ENCODE assay signal across 9 cellular contexts in the genomic region with DNA sequence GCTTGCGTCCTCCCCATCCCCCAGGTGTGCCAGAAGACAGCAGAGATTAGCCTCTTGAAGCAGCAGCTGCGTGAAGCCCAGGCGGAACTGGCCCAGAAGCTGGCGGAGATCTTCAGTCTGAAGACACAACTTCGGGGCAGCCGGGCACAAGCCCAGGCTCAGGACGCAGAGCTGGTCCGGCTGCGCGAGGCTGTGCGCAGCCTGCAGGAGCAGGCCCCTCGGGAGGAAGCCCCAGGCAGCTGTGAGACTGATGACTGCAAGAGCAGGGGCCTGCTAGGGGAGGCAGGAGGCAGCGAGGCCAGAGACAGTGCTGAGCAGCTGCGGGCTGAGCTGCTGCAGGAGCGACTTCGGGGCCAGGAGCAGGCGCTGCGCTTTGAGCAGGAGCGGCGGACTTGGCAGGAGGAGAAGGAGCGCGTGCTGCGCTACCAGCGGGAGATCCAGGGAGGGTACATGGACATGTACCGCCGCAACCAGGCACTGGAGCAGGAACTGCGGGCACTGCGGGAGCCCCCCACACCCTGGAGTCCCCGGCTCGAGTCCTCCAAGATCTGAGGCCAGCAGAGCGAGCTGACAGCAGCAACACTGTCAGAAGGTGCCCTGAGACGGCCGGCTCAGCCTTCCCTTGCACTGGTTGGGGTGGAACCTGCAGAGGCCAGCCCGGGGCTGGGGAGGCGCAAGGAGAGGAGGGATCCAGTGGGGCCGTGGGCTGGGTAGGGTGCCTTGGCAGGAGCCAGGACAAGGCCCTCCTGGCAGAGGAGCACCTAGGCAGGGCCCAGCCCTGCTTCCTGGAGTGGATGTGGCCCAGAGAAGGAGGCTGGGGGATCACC. TPM values are rescaled to one million over a fixed set of nuclear protein-coding genes. Genes with fewer than 3 reads are reported as not detected.
DNase-seq lines count a peak whose midpoint lies in the region; ATAC-seq and TF ChIP-seq lines count a peak whose summit lies in the region.
"Had no signal": no experiment of that assay in that cellular context is flagged by ENCODE, and none has a peak within 500 bp of the region (broad histone marks: within the 10 kb centered on the region; RNA-seq: fewer than 3 reads in every experiment).

No MANE protein-coding gene starts in this region.

- H3K27me3 ChIP-seq in gastroesophageal sphincter (peaks cover 37% of the 10 kb centered on the region), transverse colon (peaks cover 13% of the 10 kb centered on the region), esophagus squamous epithelium (peaks cover 0 to 16% (median 0%) of the 10 kb centered on the region in 4 donors), upper lobe of right lung (peaks cover 11% of the 10 kb centered on the region)

- H3K4me1 ChIP-seq in gastroesophageal sphincter = peaks cover 0 to 51% (median 16%) of the 10 kb centered on the region in 3 donors
- peaks cover 11 to 31% (median 15%) of the 10 kb centered on the region in 4 donors for H3K4me1 ChIP-seq in transverse colon
- H3K4me1 ChIP-seq in esophagus squamous epithelium = peaks cover 26 to 100% (median 43%) of the 10 kb centered on the region in 3 donors
- peaks cover 3% of the 10 kb centered on the region for H3K4me1 ChIP-seq in upper lobe of right lung

- TF ChIP-seq CTCF in gastroesophageal sphincter (IDR thresholded peaks at IDR 0.05) (no peak), transverse colon (IDR thresholded peaks at IDR 0.05) (no peak), esophagus squamous epithelium (IDR thresholded peaks at IDR 0.05) (no peak), upper lobe of right lung (IDR thresholded peaks at IDR 0.05) (no peak)

- 90% methylated on average over 6 of the region's 36 CpGs; no CpG with 5 or more reads in 1 of the 2 donors for WGBS in gastroesophageal sphincter (ENCODE audit: low coverage in 1 of 2), 2 donors
- WGBS in transverse colon (ENCODE audit: low coverage in 1 of 2), 2 donors = 75% methylated on average over 31 of the region's 36 CpGs; no CpG with 5 or more reads in 1 of the 2 donors
- WGBS in esophagus squamous epithelium, 2 donors = 95% methylated on average over 21 of the region's 36 CpGs; no CpG with 5 or more reads in 1 of the 2 donors

- intact Hi-C loops in Right ventricle myocardium superior (cut with DNase I) = no loop called here
- intact Hi-C loops in cardiac septum (cut with DNase I) = no loop called here
- intact Hi-C loops in transverse colon (cut with DNase I; ENCODE audit: low total_unique reads) = no loop called here
- intact Hi-C loops in esophagus squamous epithelium (cut with DNase I) = no loop called here
- intact Hi-C loops in upper lobe of right lung (cut with DNase I) = no loop called here

- H3K27ac ChIP-seq in gastroesophageal sphincter (peak overlapping the region in 3 of 4 donors; percentile 0 to 51 (median 49)), transverse colon (peak overlapping the region in 3 of 4 donors; percentile 37 to 66 (median 48)), esophagus squamous epithelium (peak overlapping the region in 2 of 4 donors; percentile 86 to 91), upper lobe of right lung (no peak overlapping the region)
- H3K27ac ChIP-seq: tibial nerve had no signal

- in situ Hi-C loops in transverse colon (cut with MboI; ENCODE audit: low pct_ligation_motif_present in 1 of 4, low pct_unique_long_range_greater_than_20kb in 1 of 4, low sequenced_read_pairs in 3 of 4) = no loop called here

- TF ChIP-seq POLR2A in gastroesophageal sphincter (IDR thresholded peaks at IDR 0.05) (no peak), transverse colon (IDR thresholded peaks at IDR 0.05) (no peak), esophagus squamous epithelium (IDR thresholded peaks at IDR 0.05) (no peak)

- DNase-seq in Right ventricle myocardium superior = peak; percentile 75
- no peak for DNase-seq in cardiac septum (ENCODE audit: low spot score)
- DNase-seq in RPMI8226 = peak; percentile 84
- no peak for DNase-seq in transverse colon
- no peak for DNase-seq in esophagus squamous epithelium (lab: John Stamatoyannopoulos, UW)
- DNase-seq in OCI-M2 (lab: John Stamatoyannopoulos, UW; ENCODE audit: unreplicated experiment) = no peak
- DNase-seq in upper lobe of right lung = no peak

- ATAC-seq in Right ventricle myocardium superior (ENCODE audit: poor library complexity) = peak; percentile 44
- no peak for ATAC-seq in gastroesophageal sphincter
- ATAC-seq in upper lobe of right lung = no peak

- H3K4me3 ChIP-seq in gastroesophageal sphincter (peak overlapping the region; percentile 7 to 44), transverse colon (peak overlapping the region in 3 of 4 donors; percentile 9 to 42 (median 11)), esophagus squamous epithelium (peak overlapping the region in 2 of 4 donors; percentile 24 to 52), upper lobe of right lung (no peak overlapping the region)

- no peaks in the 10 kb centered on the region for H3K36me3 ChIP-seq in gastroesophageal sphincter
- H3K36me3 ChIP-seq in transverse colon = no peaks in the 10 kb centered on the region
- peaks cover 0 to 37% (median 8%) of the 10 kb centered on the region in 3 donors for H3K36me3 ChIP-seq in esophagus squamous epithelium
- H3K36me3 ChIP-seq in upper lobe of right lung = no peaks in the 10 kb centered on the region
- H3K36me3 ChIP-seq: tibial nerve had no signal

- TF ChIP-seq EP300 in gastroesophageal sphincter (IDR thresholded peaks at IDR 0.05) (no peak), transverse colon (IDR thresholded peaks at IDR 0.05; ENCODE audit: low read depth) (no peak)

- H3K9me3 ChIP-seq in gastroesophageal sphincter (no peaks in the 10 kb centered on the region), transverse colon (no peaks in the 10 kb centered on the region), esophagus squamous epithelium (no peaks in the 10 kb centered on the region), upper lobe of right lung (no peaks in the 10 kb centered on the region)
- H3K9me3 ChIP-seq: tibial nerve had no signal

RNA-seq across cellular contexts. Expression of gene N4BP3, which starts 8.3 kb away (rescaled TPM):
- total RNA-seq in Right ventricle myocardium superior (2.7 TPM), cardiac septum (2.0 TPM), gastroesophageal sphincter (1 to 10 TPM; 1.2 to 4.8 (median 1.3) TPM), transverse colon (1 to 10 TPM in 2 of 4 donors, under 1 TPM in 2; 0.55 to 2.6 (median 1.2) TPM), esophagus squamous epithelium (10 to 100 TPM; 14.0 to 32.6 (median 16.1) TPM), upper lobe of right lung (5.2 TPM)

RNA-seq across cellular contexts. Expression of gene RMND5B, which starts 9.2 kb away (rescaled TPM):
- total RNA-seq in Right ventricle myocardium superior (33.7 TPM), cardiac septum (38.3 TPM), gastroesophageal sphincter (10 to 100 TPM; 34.6 to 56.6 (median 41.7) TPM), transverse colon (100 to 1,000 TPM in 1 of 4 donors, 10 to 100 TPM in 3; 36.7 to 149 (median 37.8) TPM), esophagus squamous epithelium (10 to 100 TPM; 43.9 to 88.1 (median 64.4) TPM), upper lobe of right lung (44.7 TPM)

RNA-seq across cellular contexts. Expression of gene NHP2, which starts 32.0 kb away (rescaled TPM):
- 75.7 TPM for total RNA-seq in Right ventricle myocardium superior
- 77.2 TPM for total RNA-seq in cardiac septum
- 100 to 1,000 TPM; 192 to 253 (median 218) TPM for total RNA-seq in gastroesophageal sphincter
- 100 to 1,000 TPM in 2 of 4 donors, 10 to 100 TPM in 2; 28.1 to 116 (median 96.7) TPM for total RNA-seq in transverse colon
- total RNA-seq in esophagus squamous epithelium = 100 to 1,000 TPM; 288 to 408 (median 358) TPM
- 60.1 TPM for total RNA-seq in upper lobe of right lung

Comparison
In these comparisons a context has a peak if more than half of its experiments do, and no peak if none do; other contexts are left out.
1. DNase-seq: peak in Right ventricle myocardium superior (single experiment) and RPMI8226 (single experiment); none in cardiac septum (single experiment), transverse colon (single experiment), esophagus squamous epithelium (single experiment), OCI-M2 (single experiment) and upper lobe of right lung (single experiment).